In genomic region chr15:34043813-34044212, GRCh38 we compare ENCODE assay signal across 23 cellular contexts. TPM values are rescaled to one million over a fixed set of nuclear protein-coding genes. Genes with fewer than 3 reads are reported as not detected.
DNase-seq lines count a peak whose midpoint lies in the region; TF ChIP-seq lines count a peak whose summit lies in the region.
"Had no signal": no experiment of that assay in that cellular context is flagged by ENCODE, and none has a peak within 500 bp of the region (broad histone marks: within the 10 kb centered on the region; RNA-seq: fewer than 3 reads in every experiment).

No MANE protein-coding gene starts in this region.

- no peak overlapping the region for H3K27ac ChIP-seq in HEK293 (ENCODE audit: extremely low read depth, low read depth, low read length)
- H3K27ac ChIP-seq in osteoblast (ENCODE audit: low read depth, low read length): no peak overlapping the region
- no peak overlapping the region for H3K27ac ChIP-seq in GM23248
- H3K27ac ChIP-seq: BLaER1, SK-N-MC had no signal

- no peaks in the 10 kb centered on the region for H3K9me2 ChIP-seq in GM23248 (ENCODE audit: insufficient read depth)

- H3K9ac ChIP-seq in GM23248: no peak overlapping the region
- H3K9ac ChIP-seq: BLaER1 had no signal

- CTCF ChIA-PET in HEK293 (lab: Yijun Ruan, JAX): interaction anchor here (0.6 to 1.2 kb wide), 2 partner anchors 65 to 197 kb away, joined by 3 to 4 read pairs; no protein-coding TSS in a partner anchor

- WGBS in GM23248 (ENCODE audit: low coverage in 1 of 2, low lambda C conversion rate in 2 of 2, missing lambda C conversion rate in 2 of 2), 2 experiments: 96% methylated on average over 2 of the region's 2 CpGs
- 52 to 55% methylated on average over 2 of the region's 2 CpGs for WGBS in lower leg skin, 2 donors

- H3K4me1 ChIP-seq in HEK293 (ENCODE audit: control insufficient read depth, insufficient read depth, low read length) (no peaks in the 10 kb centered on the region), osteoblast (ENCODE audit: insufficient read depth, low read length) (peaks cover 42% of the 10 kb centered on the region), GM23248 (ENCODE audit: insufficient read depth) (peaks cover 21% of the 10 kb centered on the region)

- peak overlapping the region; percentile 35 for H3K4me2 ChIP-seq in osteoblast (ENCODE audit: insufficient read depth, low read length)
- H3K4me2 ChIP-seq in GM23248 (ENCODE audit: unreplicated experiment): no peak overlapping the region
- H3K4me2 ChIP-seq: BLaER1 had no signal

- peak overlapping the region; percentile 13 for H2AFZ ChIP-seq in osteoblast (ENCODE audit: low read length)
- no peak overlapping the region for H2AFZ ChIP-seq in GM23248

- H3K79me2 ChIP-seq in osteoblast (ENCODE audit: insufficient read depth, low read length) (no peaks in the 10 kb centered on the region), GM23248 (ENCODE audit: insufficient read depth) (no peaks in the 10 kb centered on the region)

- H3K4me3 ChIP-seq in HEK293 (ENCODE audit: low read depth, low read length): no peak overlapping the region
- H3K4me3 ChIP-seq in osteoblast (ENCODE audit: insufficient read depth, low read length): no peak overlapping the region
- H3K4me3 ChIP-seq in GM23248: no peak overlapping the region
- H3K4me3 ChIP-seq in lower leg skin (ENCODE audit: low read depth, poor library complexity, severe bottlenecking): no peak overlapping the region
- H3K4me3 ChIP-seq: BLaER1, MG63, SK-N-MC had no signal

- DNase-seq in MV-4-11 (lab: John Stamatoyannopoulos, UW) (peak; percentile 42), astrocyte of the hippocampus (ENCODE audit: low read depth, low spot score) (peak; percentile 45), osteoblast (ENCODE audit: insufficient read length, low spot score, missing footprints) (peak; percentile 53), GM23248 (no peak), lower leg skin (ENCODE audit: low spot score in 2 of 2) (no peak)
- DNase-seq in stimulated activated naive CD4-positive, alpha-beta T cell (lab: John Stamatoyannopoulos, UW): no peak
- DNase-seq: CD4-positive, CD25-positive, alpha-beta regulatory T cell; HCEC 1CT; Kasumi-1; MG63; NCI-H1048; NCI-H1417 treated with DMSO at 0.1 percent for 48 hours; NCI-H1694 treated with DMSO at 0.1 percent for 48 hours; NCI-H2081; NCI-H2171; NCI-H226; NCI-H510A; NCI-H69; SIG-M5; SW 1271 had no signal

- TF ChIP-seq CTCF in HEK293 (tag by site-specific recombination; IDR thresholded peaks at IDR 0.05) (no peak), osteoblast (IDR thresholded peaks at IDR 0.05; ENCODE audit: extremely low read depth, low read depth, low read length) (no peak), lower leg skin (IDR thresholded peaks at IDR 0.05) (no peak)

- H4K20me1 ChIP-seq in osteoblast (ENCODE audit: insufficient read depth, low read length) (no peaks in the 10 kb centered on the region), GM23248 (ENCODE audit: insufficient read depth) (no peaks in the 10 kb centered on the region)
- H4K20me1 ChIP-seq: BLaER1 had no signal

- intact Hi-C loops in lower leg skin (cut with DNase I; ENCODE audit: low total_unique reads): no loop called here

- H3K27me3 ChIP-seq in osteoblast (ENCODE audit: insufficient read depth, low read length) (no peaks in the 10 kb centered on the region), GM23248 (replicated peaks; ENCODE audit: insufficient read depth) (no peaks in the 10 kb centered on the region)
- H3K27me3 ChIP-seq: BLaER1, MG63 had no signal

- H3K36me3 ChIP-seq in HEK293 (ENCODE audit: control insufficient read depth in 2 of 2, insufficient read depth in 1 of 2, low read length in 2 of 2) (no peaks in the 10 kb centered on the region), osteoblast (ENCODE audit: insufficient read depth, low read length) (no peaks in the 10 kb centered on the region), GM23248 (ENCODE audit: low read depth) (no peaks in the 10 kb centered on the region)
- H3K36me3 ChIP-seq: BLaER1, MG63 had no signal

- POLR2A ChIA-PET in HEK293 (lab: Yijun Ruan, JAX): no interaction called here

- H3K9me3 ChIP-seq in HEK293 (ENCODE audit: control insufficient read depth, insufficient read depth, low read depth, low read length) (no peaks in the 10 kb centered on the region), osteoblast (ENCODE audit: low read depth, low read length) (no peaks in the 10 kb centered on the region), GM23248 (ENCODE audit: low read depth) (no peaks in the 10 kb centered on the region)
- H3K9me3 ChIP-seq: MG63 had no signal

- in situ Hi-C loops in GM23248 (cut with MboI): no loop called here

- no peak for TF ChIP-seq POLR2A in lower leg skin (IDR thresholded peaks at IDR 0.05)

- H3F3A ChIP-seq in GM23248 (ENCODE audit: insufficient read depth): peaks cover 4% of the 10 kb centered on the region

TF ChIP-seq in HEK293, 187 proteins besides CTCF, POLR2A, EP300 and RAD21:
- no peak for TF ChIP-seq ZNF843 (tag by site-specific recombination; IDR thresholded peaks at IDR 0.05)
- TF ChIP-seq, protein P1, sequence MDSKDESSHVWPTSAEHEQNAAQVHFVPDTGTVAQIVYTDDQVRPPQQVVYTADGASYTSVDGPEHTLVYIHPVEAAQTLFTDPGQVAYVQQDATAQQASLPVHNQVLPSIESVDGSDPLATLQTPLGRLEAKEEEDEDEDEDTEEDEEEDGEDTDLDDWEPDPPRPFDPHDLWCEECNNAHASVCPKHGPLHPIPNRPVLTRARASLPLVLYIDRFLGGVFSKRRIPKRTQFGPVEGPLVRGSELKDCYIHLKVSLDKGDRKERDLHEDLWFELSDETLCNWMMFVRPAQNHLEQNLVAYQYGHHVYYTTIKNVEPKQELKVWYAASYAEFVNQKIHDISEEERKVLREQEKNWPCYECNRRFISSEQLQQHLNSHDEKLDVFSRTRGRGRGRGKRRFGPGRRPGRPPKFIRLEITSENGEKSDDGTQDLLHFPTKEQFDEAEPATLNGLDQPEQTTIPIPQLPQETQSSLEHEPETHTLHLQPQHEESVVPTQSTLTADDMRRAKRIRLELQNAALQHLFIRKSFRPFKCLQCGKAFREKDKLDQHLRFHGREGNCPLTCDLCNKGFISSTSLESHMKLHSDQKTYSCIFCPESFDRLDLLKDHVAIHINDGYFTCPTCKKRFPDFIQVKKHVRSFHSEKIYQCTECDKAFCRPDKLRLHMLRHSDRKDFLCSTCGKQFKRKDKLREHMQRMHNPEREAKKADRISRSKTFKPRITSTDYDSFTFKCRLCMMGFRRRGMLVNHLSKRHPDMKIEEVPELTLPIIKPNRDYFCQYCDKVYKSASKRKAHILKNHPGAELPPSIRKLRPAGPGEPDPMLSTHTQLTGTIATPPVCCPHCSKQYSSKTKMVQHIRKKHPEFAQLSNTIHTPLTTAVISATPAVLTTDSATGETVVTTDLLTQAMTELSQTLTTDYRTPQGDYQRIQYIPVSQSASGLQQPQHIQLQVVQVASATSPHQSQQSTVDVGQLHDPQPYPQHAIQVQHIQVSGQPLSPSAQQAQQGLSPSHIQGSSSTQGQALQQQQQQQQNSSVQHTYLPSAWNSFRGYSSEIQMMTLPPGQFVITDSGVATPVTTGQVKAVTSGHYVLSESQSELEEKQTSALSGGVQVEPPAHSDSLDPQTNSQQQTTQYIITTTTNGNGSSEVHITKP (tag by site-specific recombination; IDR thresholded peaks at IDR 0.05): peak; percentile 65
TF ChIP-seq in HEK293: peak in this region for 1.

RNA-seq across cellular contexts. Expression of gene AVEN, which starts 4.8 kb away (rescaled TPM):
- total RNA-seq in osteoblast: 34.7 and 37.4 TPM in 2 replicates
- total RNA-seq in GM23248 (2014; rRNA removed; shearing (Covaris generic)): 27.0 and 34.3 TPM in 2 replicates
- 18.2 and 18.8 TPM in 2 replicates for polyA plus RNA-seq in GM23248 (2016; fragmentation: Nextera tagmentation; extraction: Ambion mirVana)
- total RNA-seq in lower leg skin: 10 to 100 TPM in 3 of 4 donors, 1 to 10 TPM in 1; 9.7 to 17.0 (median 12.9) TPM

RNA-seq across cellular contexts. Expression of gene EMC7, which starts 57.8 kb away (rescaled TPM):
- 40.5 and 48.0 TPM in 2 replicates for total RNA-seq in osteoblast
- total RNA-seq in GM23248 (2014; rRNA removed; shearing (Covaris generic)): 29.6 and 52.6 TPM in 2 replicates
- polyA plus RNA-seq in GM23248 (2016; fragmentation: Nextera tagmentation; extraction: Ambion mirVana): 229 and 236 TPM in 2 replicates
- total RNA-seq in lower leg skin: 10 to 100 TPM; 28.8 to 51.3 (median 43.1) TPM

RNA-seq across cellular contexts. Expression of gene PGBD4, which starts 58.1 kb away (rescaled TPM):
- total RNA-seq in osteoblast: 1.8 and 2.1 TPM in 2 replicates
- 0.76 and 1.7 TPM in 2 replicates for total RNA-seq in GM23248 (2014; rRNA removed; shearing (Covaris generic))
- polyA plus RNA-seq in GM23248 (2016; fragmentation: Nextera tagmentation; extraction: Ambion mirVana): 0.75 and 0.99 TPM in 2 replicates
- total RNA-seq in lower leg skin: 1 to 10 TPM; 1.2 to 1.5 (median 1.4) TPM

Comparison
In these comparisons a context has a peak if more than half of its experiments do, and no peak if none do; other contexts are left out.
1. DNase-seq: peak in MV-4-11 (single experiment), astrocyte of the hippocampus (single experiment) and osteoblast (single experiment); none in GM23248 (single experiment), stimulated activated naive CD4-positive, alpha-beta T cell (0 of 6) and lower leg skin (0 of 2).